Comparison of ENCODE assay signal across 20 cellular contexts in the genomic region with DNA sequence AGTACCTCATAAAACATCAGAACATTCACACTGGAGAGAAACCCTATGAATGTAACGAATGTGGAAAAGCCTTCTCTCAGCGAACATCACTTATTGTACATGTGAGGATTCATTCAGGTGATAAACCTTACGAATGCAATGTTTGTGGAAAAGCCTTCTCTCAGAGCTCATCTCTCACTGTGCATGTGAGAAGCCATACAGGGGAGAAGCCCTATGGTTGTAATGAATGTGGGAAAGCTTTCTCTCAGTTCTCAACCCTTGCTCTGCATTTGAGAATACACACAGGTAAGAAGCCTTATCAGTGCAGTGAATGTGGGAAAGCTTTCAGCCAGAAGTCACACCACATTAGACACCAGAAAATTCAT.
"Had no signal": no experiment of that assay in that cellular context is flagged by ENCODE, and none has a peak within 500 bp of the region (broad histone marks: within the 10 kb centered on the region; RNA-seq: fewer than 3 reads in every experiment).

No MANE protein-coding gene starts in this region.

- H3K4me1 ChIP-seq: foreskin keratinocyte, left lung, lower lobe of right lung, parathyroid adenoma, psoas muscle, right lobe of liver, testis, transverse colon had no signal

- DNase-seq: cortex of kidney; effector memory CD8-positive, alpha-beta T cell; erythroblast; foreskin keratinocyte; immature natural killer cell; left lung; lower lobe of right lung; occipital lobe; psoas muscle; retina; right lobe of liver; stimulated activated CD4-positive, alpha-beta T cell treated with anti-CD3 and anti-CD28 coated beads, Interleukin-15, amount 100 ng/mL, for 24 hours; stimulated activated CD4-positive, alpha-beta T cell treated with anti-CD3 and anti-CD28 coated beads, Interleukin-1b, Interleukin-23, amount 100 ng/mL, for 48 hours; stimulated activated CD4-positive, alpha-beta T cell treated with anti-CD3 and anti-CD28 coated beads, Interleukin-4, amount 100 ng/mL, for 24 hours; testis; transverse colon had no signal

- H3K27ac ChIP-seq: foreskin keratinocyte, left lung, lower lobe of right lung, parathyroid adenoma, psoas muscle, right lobe of liver, testis, transverse colon had no signal

- H3K4me3 ChIP-seq: left lung, lower lobe of right lung, psoas muscle, right lobe of liver, testis, transverse colon had no signal

- H3K9me3 ChIP-seq: testis had no signal

- ATAC-seq: effector memory CD8-positive, alpha-beta T cell; foreskin keratinocyte; left lung; lower lobe of right lung; psoas muscle; right lobe of liver; stimulated activated memory B cell treated with anti-CD40 and anti-IgM and Interleukin-4, amounts not matched to agents 10 μg/mL and 1 μg/mL and 100 μg/mL, for 72 hours had no signal

- H3K27me3 ChIP-seq: foreskin keratinocyte, left lung, right lobe of liver, testis, transverse colon had no signal

- H3K79me2 ChIP-seq: parathyroid adenoma had no signal

- FAIRE-seq: endothelial cell of umbilical vein, keratinocyte had no signal

- H2AFZ ChIP-seq: parathyroid adenoma had no signal

- H3K9ac ChIP-seq: parathyroid adenoma had no signal
